9 cellular contexts compared by ENCODE assay signal in the genomic region with DNA sequence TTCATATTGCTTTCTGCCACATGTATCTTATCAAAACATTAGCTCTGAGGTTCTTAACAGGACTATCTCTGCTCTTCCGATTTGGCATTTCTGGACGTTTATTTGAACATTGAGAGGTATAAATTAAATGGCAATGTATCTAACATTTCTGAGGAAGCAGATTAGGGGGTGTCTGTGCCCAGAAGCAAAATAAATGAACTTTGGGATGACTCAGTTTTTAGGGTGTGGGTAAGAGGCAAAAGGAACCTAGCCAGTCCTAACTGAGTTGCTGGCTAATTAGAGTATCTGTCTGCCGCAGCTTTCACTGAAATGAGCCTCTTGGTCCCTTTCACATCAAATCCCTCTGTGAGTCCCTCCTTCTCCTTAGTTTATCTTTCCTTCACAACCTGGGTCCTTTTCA. TPM values are rescaled to one million over a fixed set of nuclear protein-coding genes. Genes with fewer than 3 reads are reported as not detected.
DNase-seq lines count a peak whose midpoint lies in the region; ATAC-seq, FAIRE-seq and TF ChIP-seq lines count a peak whose summit lies in the region.
"Had no signal": no experiment of that assay in that cellular context is flagged by ENCODE, and none has a peak within 500 bp of the region (broad histone marks: within the 10 kb centered on the region; RNA-seq: fewer than 3 reads in every experiment).

No MANE protein-coding gene starts in this region.

- peak overlapping the region; percentile 94 for H3K27ac ChIP-seq in keratinocyte (ENCODE audit: control insufficient read depth, insufficient read depth, low read length)
- peak overlapping the region; percentile 17 for H3K27ac ChIP-seq in temporal lobe (ENCODE audit: low read depth, low read length)

- CTCF ChIA-PET in activated CD4-positive, alpha-beta memory T cell treated with anti-CD3 and anti-CD28 coated beads for 36 hours (lab: Charles Lee), result no interaction called here

- H3K4me3 Mint-ChIP-seq in T-helper 2 cell treated with Interferon-gamma antibody and Interleukin-4, amounts not matched to agents 5 μg/mL and 100 μg/mL, for 36 hours, result peak overlapping the region; percentile 95
- H3K4me3 Mint-ChIP-seq in activated CD4-positive, alpha-beta memory T cell treated with anti-CD3 and anti-CD28 coated beads for 36 hours, result peak overlapping the region; percentile 91

- no peaks in the 10 kb centered on the region for H4K20me1 ChIP-seq in keratinocyte (ENCODE audit: control insufficient read depth, extremely low read depth, insufficient read depth, low read length)

- H3K9me1 ChIP-seq in keratinocyte (ENCODE audit: control insufficient read depth, extremely low read depth, insufficient read depth, low read length), result no peaks in the 10 kb centered on the region

- H3K9me3 ChIP-seq in keratinocyte (ENCODE audit: control insufficient read depth, low read depth, low read length), result no peaks in the 10 kb centered on the region

- peaks cover 6% of the 10 kb centered on the region for H3K27me3 Mint-ChIP-seq in T-helper 2 cell treated with Interferon-gamma antibody and Interleukin-4, amounts not matched to agents 5 μg/mL and 100 μg/mL, for 36 hours (ENCODE audit: low read depth)
- H3K27me3 Mint-ChIP-seq in activated CD4-positive, alpha-beta memory T cell treated with anti-CD3 and anti-CD28 coated beads for 36 hours, result peaks cover 4% of the 10 kb centered on the region

- ATAC-seq in GM21526 (IDR thresholded peaks at IDR 0.05; ENCODE audit: low FRiP score, unreplicated experiment) (no peak), HG03039 (IDR thresholded peaks at IDR 0.05; ENCODE audit: unreplicated experiment) (no peak)

- H3K27ac Mint-ChIP-seq in T-helper 2 cell treated with Interferon-gamma antibody and Interleukin-4, amounts not matched to agents 5 μg/mL and 100 μg/mL, for 36 hours, result no peak overlapping the region
- H3K27ac Mint-ChIP-seq in activated CD4-positive, alpha-beta memory T cell treated with anti-CD3 and anti-CD28 coated beads for 36 hours, result no peak overlapping the region

- peaks cover 28% of the 10 kb centered on the region for H3K4me1 Mint-ChIP-seq in T-helper 2 cell treated with Interferon-gamma antibody and Interleukin-4, amounts not matched to agents 5 μg/mL and 100 μg/mL, for 36 hours (ENCODE audit: low read depth)
- H3K4me1 Mint-ChIP-seq in activated CD4-positive, alpha-beta memory T cell treated with anti-CD3 and anti-CD28 coated beads for 36 hours (ENCODE audit: low read depth), result peaks cover 28% of the 10 kb centered on the region

- H3K9ac ChIP-seq in keratinocyte (ENCODE audit: control insufficient read depth, extremely low read depth, insufficient read depth, low read length), result peak overlapping the region; percentile 86

- peaks cover 40% of the 10 kb centered on the region for H3K79me2 ChIP-seq in keratinocyte (ENCODE audit: control insufficient read depth, insufficient read depth, low read length)

- intact Hi-C loops in activated CD4-positive, alpha-beta memory T cell treated with anti-CD3 and anti-CD28 coated beads for 36 hours (cut with micrococcal nuclease), result loop anchor here (5.0 kb wide), 3 partner anchors 46 to 126 kb away; a partner anchor contains a TSS

- peak overlapping the region; percentile 74 to 96 (median 82) for H3K4me3 ChIP-seq in keratinocyte (ENCODE audit: control insufficient read depth in 2 of 3, extremely low read depth in 1 of 3, insufficient read depth in 2 of 3, low read depth in 1 of 3, low read length in 3 of 3)

- H2AFZ ChIP-seq in keratinocyte (ENCODE audit: control insufficient read depth, low read length), result no peak overlapping the region

- H3K36me3 Mint-ChIP-seq in T-helper 2 cell treated with Interferon-gamma antibody and Interleukin-4, amounts not matched to agents 5 μg/mL and 100 μg/mL, for 36 hours (ENCODE audit: low read depth), result no peaks in the 10 kb centered on the region
- H3K36me3 Mint-ChIP-seq in activated CD4-positive, alpha-beta memory T cell treated with anti-CD3 and anti-CD28 coated beads for 36 hours, result no peaks in the 10 kb centered on the region

- POLR2A ChIA-PET in activated CD4-positive, alpha-beta memory T cell treated with anti-CD3 and anti-CD28 coated beads for 36 hours (lab: Charles Lee), result no interaction called here

- H3K27me3 ChIP-seq in keratinocyte (ENCODE audit: control insufficient read depth, extremely low read depth, insufficient read depth, low read length), result no peaks in the 10 kb centered on the region

- FAIRE-seq in keratinocyte (lab: Jason Lieb, UNC), result peak; percentile 44
- FAIRE-seq: G401.6 had no signal

- dilution Hi-C loops in keratinocyte (cut with MboI; ENCODE audit: extremely low pct_ligation_motif_present, low sequenced_read_pairs), result no loop called here

- H3K36me3 ChIP-seq in keratinocyte (ENCODE audit: control insufficient read depth in 2 of 2, extremely low read depth in 1 of 2, insufficient read depth in 2 of 2, low read length in 2 of 2), result peaks cover 0 to 4% of the 10 kb centered on the region in 2 experiments

- H3K4me2 ChIP-seq in keratinocyte (ENCODE audit: control insufficient read depth, extremely low read depth, insufficient read depth, low read depth, low read length), result peak overlapping the region; percentile 87

- H3K4me1 ChIP-seq in keratinocyte (ENCODE audit: control insufficient read depth, extremely low read depth, insufficient read depth, low read length), result peaks cover 33% of the 10 kb centered on the region

- no peak for DNase-seq in T-helper 2 cell treated with Interferon-gamma antibody and Interleukin-4, amounts not matched to agents 5 μg/mL and 100 μg/mL, for 36 hours (ENCODE audit: low spot score)
- no peak for DNase-seq in T-helper 2 cell
- no peak for DNase-seq in activated CD4-positive, alpha-beta memory T cell treated with anti-CD3 and anti-CD28 coated beads for 36 hours
- no peak for DNase-seq in keratinocyte (ENCODE audit: low read depth, low spot score)
- DNase-seq in COLO829 (ENCODE audit: low spot score), result no peak

- no peak for TF ChIP-seq CTCF in keratinocyte (optimal IDR thresholded peaks at IDR 0.05 in 1 of 3, IDR thresholded peaks at IDR 0.05 in 1 of 3, conservative IDR thresholded peaks at IDR 0.05 in 1 of 3; ENCODE audit: extremely low read depth in 1 of 3, insufficient read depth in 2 of 3, low read length in 3 of 3)

- no peaks in the 10 kb centered on the region for H3K9me3 Mint-ChIP-seq in T-helper 2 cell treated with Interferon-gamma antibody and Interleukin-4, amounts not matched to agents 5 μg/mL and 100 μg/mL, for 36 hours
- no peaks in the 10 kb centered on the region for H3K9me3 Mint-ChIP-seq in activated CD4-positive, alpha-beta memory T cell treated with anti-CD3 and anti-CD28 coated beads for 36 hours

RNA-seq across cellular contexts. Expression of a gene that starts 1.1 kb away (rescaled TPM):
- 1 to 10 TPM; 2.1 to 2.9 TPM for total RNA-seq in activated CD4-positive, alpha-beta memory T cell treated with anti-CD3 and anti-CD28 coated beads for 36 hours
- polyA plus RNA-seq in keratinocyte, result 6.9 to 9.0 TPM (median 8.0 TPM) in 3 replicates
- 15.1 TPM for polyA plus RNA-seq in keratinocyte (2011; ENCODE audit: low read depth)
- 4.7 and 8.6 TPM in 2 replicates for polyA plus RNA-seq in keratinocyte (2011; cell fraction: cytosol; rRNA removed)
- polyA plus RNA-seq in keratinocyte (2011; cell fraction: nucleus; rRNA removed), result 9.2 and 11.0 TPM in 2 replicates
- 8.5 and 18.1 TPM in 2 replicates for polyA plus RNA-seq in keratinocyte (2012; ENCODE audit: low replicate concordance)
- polyA minus RNA-seq in keratinocyte, result 17.8 to 28.0 TPM (median 27.5 TPM) in 3 replicates
- 15.3 TPM for polyA minus RNA-seq in keratinocyte (2011; cell fraction: cytosol; rRNA and poly(A)+ RNA removed)
- polyA minus RNA-seq in keratinocyte (2011; cell fraction: nucleus; rRNA and poly(A)+ RNA removed), result 17.6 and 29.7 TPM in 2 replicates
- 2.0 TPM for total RNA-seq in temporal lobe
